ENCODE assay signal across 8 cellular contexts in the genomic region with DNA sequence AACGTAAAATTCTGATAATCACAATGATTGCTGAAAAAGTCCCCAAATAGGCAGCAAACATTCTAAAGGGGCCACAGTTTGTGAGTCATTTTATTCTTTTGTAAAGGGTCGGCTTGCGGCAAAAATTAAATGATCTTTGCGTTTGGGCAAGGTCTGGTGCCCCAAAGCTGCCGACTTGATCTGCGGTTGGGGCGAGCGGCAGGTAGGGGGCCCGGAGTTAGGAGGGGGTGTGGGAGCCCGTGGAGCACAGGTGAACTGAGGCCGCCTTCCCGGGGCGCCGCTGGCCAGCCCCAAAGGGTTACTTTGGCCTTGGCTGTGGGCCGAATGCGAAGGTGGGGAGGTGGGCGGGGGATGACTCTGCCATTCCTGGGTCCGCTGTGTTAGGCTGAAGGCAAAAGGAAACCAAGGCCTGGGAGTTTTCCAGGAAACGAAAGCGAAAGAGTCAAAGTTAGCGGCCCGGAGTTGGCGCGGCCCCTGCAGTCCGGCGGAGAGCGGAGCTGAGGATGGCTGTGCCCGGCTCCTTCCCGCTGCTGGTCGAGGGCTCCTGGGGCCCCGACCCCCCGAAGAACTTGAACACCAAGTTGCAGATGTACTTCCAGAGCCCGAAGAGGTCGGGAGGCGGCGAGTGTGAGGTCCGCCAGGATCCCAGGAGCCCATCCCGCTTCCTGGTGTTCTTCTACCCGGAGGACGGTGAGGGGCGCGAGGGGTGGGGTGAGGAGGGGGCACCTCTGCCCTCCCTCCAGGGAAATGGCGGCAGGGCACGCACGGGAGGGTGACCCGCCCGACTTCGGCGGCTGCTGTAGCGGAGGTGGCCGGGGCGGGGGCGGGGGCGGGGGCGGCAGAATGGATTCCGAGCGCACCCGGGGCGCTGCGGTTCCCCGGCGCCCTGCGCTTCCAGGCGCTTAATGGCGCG. TPM values are rescaled to one million over a fixed set of nuclear protein-coding genes. Genes with fewer than 3 reads are reported as not detected.
DNase-seq lines count a peak whose midpoint lies in the region; ATAC-seq, FAIRE-seq and TF ChIP-seq lines count a peak whose summit lies in the region.

Gene PARP14, plus strand, starts transcription at position 459 of the 913 bp plus-strand sequence. Its CDS starts 45 bp downstream, at position 504.

- no peaks in the 10 kb centered on the region for H3K36me3 ChIP-seq in ovary
- H3K36me3 ChIP-seq in tibial artery, result peaks cover 0 to under 1% (median 0%) of the 10 kb centered on the region in 3 donors

- ATAC-seq in GM19025 (IDR thresholded peaks at IDR 0.05; ENCODE audit: low read depth, unreplicated experiment), result peak; percentile 36

- FAIRE-seq in HTR-8/SVneo (lab: Jason Lieb, UNC), result no peak

- H3K27ac ChIP-seq in ovary, result peak within 1 kb of the TSS; percentile 95 to 97
- H3K27ac ChIP-seq in tibial artery, result peak within 1 kb of the TSS; percentile 92

- WGBS in ovary, 3 donors, result 0 to 1% (median 1%) methylated on average over 58 to 66 of the region's 66 CpGs

- TF ChIP-seq EP300 in ovary (IDR thresholded peaks at IDR 0.05), result no peak

- H3K4me1 ChIP-seq in ovary (ENCODE audit: insufficient read depth) (peaks cover 16% of the 10 kb centered on the region), tibial artery (peaks cover 0 to 27% (median 18%) of the 10 kb centered on the region in 4 donors)

- H3K4me3 ChIP-seq in AG10803 (ENCODE audit: low read length) (peak within 1 kb of the TSS; percentile 84), ovary (peak within 1 kb of the TSS; percentile 71), tibial artery (peak within 1 kb of the TSS; percentile 71 to 89)

- TF ChIP-seq POLR2A in ovary (IDR thresholded peaks at IDR 0.05), result peak; percentile 16

- H3K9me3 ChIP-seq in ovary (no peaks in the 10 kb centered on the region), tibial artery (no peaks in the 10 kb centered on the region)

- H3K27me3 ChIP-seq in ovary (no peaks in the 10 kb centered on the region), tibial artery (no peaks in the 10 kb centered on the region)

- peak; percentile 61 for DNase-seq in AG10803 (ENCODE audit: low read depth)
- DNase-seq in HTR-8/SVneo (ENCODE audit: insufficient read length, low spot score), result peak; percentile 56
- DNase-seq in SW480 (ENCODE audit: low spot score), result peak; percentile 73
- DNase-seq in activated naive CD8-positive, alpha-beta T cell treated with anti-CD3 and anti-CD28 coated beads, Interleukin-2, amount 50 U/mL, for 16 hours (ENCODE audit: low read depth, low spot score), result peak; percentile 23
- DNase-seq in head of caudate nucleus, result peak in 40 of 42 donors; percentile 14 to 79 (median 45)
- peak; percentile 74 to 83 (median 80) for DNase-seq in ovary
- peak; percentile 53 to 83 for DNase-seq in tibial artery

- TF ChIP-seq CTCF in AG10803 (conservative IDR thresholded peaks at IDR 0.05; ENCODE audit: low read length) (no peak), ovary (IDR thresholded peaks at IDR 0.05) (peak in 1 of 3 donors; percentile 10), tibial artery (IDR thresholded peaks at IDR 0.05) (no peak)

- intact Hi-C loops in head of caudate nucleus (cut with DNase I) (loop anchor here (1.0 kb wide), 1 partner anchor 116 kb away; the partner anchor contains the start of genes DTX3L and PARP9), ovary (cut with DNase I) (loop anchor here (5.0 to 10.0 kb wide), 6 partner anchors 113 to 1133 kb away; partner anchors contain the start of genes DTX3L (in 2 of the 4), PARP9 (in 2 of the 4) and POLQ (in 1 of the 4)), tibial artery (cut with DNase I; ENCODE audit: low total_unique reads) (loop anchor here (10.0 kb wide), 1 partner anchor 296 kb away; the partner anchor contains the start of genes FAM162A and MIX23)

RNA-seq across cellular contexts. Expression of gene PARP14, which starts in this region (rescaled TPM):
- total RNA-seq in ovary, result 10 to 100 TPM; 23.9 to 41.3 (median 27.8) TPM
- 10 to 100 TPM in 1 of 2 donors, 1 to 10 TPM in 1; 9.3 to 23.2 TPM for polyA plus RNA-seq in ovary

Comparison
In these comparisons a context has a peak if more than half of its experiments do, and no peak if none do; other contexts are left out.
1. Peak in every context shown above with its lines: DNase-seq, ATAC-seq, H3K4me3 ChIP-seq and H3K27ac ChIP-seq.
2. DNase-seq: peak in every context shown above with its lines; median percentile 80 in ovary; 73 in SW480; 68 in tibial artery; 61 in AG10803; 56 in HTR-8/SVneo; 45 in head of caudate nucleus; 23 in activated naive CD8-positive, alpha-beta T cell treated with anti-CD3 and anti-CD28 coated beads, Interleukin-2, amount 50 U/mL, for 16 hours.